ENCODE assay signal across 1 cellular context in the genomic region with DNA sequence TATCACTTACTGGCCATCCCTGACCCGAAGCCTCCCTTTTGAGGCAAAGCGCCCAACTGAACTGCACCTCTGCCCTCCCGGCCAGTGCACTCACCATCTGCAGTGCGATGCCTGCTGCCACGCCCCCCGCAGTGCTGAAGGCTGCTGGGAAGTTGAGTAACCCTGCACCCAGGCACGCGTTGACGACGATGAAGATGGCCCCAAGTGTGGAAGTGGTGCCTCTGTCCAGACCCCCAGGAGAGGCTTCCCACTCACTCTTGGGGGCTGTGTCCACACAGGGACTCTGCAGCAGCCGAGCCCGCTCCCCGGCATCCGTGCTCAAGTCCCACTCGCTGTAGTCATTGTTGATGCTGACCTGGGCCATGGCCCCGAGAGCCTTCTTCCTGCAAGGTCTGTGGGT.
TF ChIP-seq lines count a peak whose summit lies in the region.

No MANE protein-coding gene starts in this region.

TF ChIP-seq in HepG2, 621 proteins besides CTCF, POLR2A, EP300 and RAD21:
- TF ChIP-seq AGO2 (optimal IDR thresholded peaks at IDR 0.05; ENCODE audit: low read depth, low read length) (peak; percentile 24), SP5 (CRISPR knock-in tag; IDR thresholded peaks at IDR 0.05; ENCODE audit: borderline replicate concordance, low read depth) (no peak)
